In genomic region chr20:31842471-31843157, GRCh38 we compare ENCODE assay signal across 1 cellular context.
TF ChIP-seq lines count a peak whose summit lies in the region.

No MANE protein-coding gene starts in this region.

TF ChIP-seq in GM12878, 131 proteins besides CTCF, POLR2A, EP300 and RAD21:
- peak; percentile 82 for TF ChIP-seq MEF2B (IDR thresholded peaks at IDR 0.05; ENCODE audit: partially characterized antibody, poor library complexity, severe bottlenecking)
- TF ChIP-seq, protein P1, sequence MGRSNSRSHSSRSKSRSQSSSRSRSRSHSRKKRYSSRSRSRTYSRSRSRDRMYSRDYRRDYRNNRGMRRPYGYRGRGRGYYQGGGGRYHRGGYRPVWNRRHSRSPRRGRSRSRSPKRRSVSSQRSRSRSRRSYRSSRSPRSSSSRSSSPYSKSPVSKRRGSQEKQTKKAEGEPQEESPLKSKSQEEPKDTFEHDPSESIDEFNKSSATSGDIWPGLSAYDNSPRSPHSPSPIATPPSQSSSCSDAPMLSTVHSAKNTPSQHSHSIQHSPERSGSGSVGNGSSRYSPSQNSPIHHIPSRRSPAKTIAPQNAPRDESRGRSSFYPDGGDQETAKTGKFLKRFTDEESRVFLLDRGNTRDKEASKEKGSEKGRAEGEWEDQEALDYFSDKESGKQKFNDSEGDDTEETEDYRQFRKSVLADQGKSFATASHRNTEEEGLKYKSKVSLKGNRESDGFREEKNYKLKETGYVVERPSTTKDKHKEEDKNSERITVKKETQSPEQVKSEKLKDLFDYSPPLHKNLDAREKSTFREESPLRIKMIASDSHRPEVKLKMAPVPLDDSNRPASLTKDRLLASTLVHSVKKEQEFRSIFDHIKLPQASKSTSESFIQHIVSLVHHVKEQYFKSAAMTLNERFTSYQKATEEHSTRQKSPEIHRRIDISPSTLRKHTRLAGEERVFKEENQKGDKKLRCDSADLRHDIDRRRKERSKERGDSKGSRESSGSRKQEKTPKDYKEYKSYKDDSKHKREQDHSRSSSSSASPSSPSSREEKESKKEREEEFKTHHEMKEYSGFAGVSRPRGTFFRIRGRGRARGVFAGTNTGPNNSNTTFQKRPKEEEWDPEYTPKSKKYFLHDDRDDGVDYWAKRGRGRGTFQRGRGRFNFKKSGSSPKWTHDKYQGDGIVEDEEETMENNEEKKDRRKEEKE (IDR thresholded peaks at IDR 0.05), result no peak
- 0 out of 2 replicates have a peak, but pooled peaks have one; percentile 18 for TF ChIP-seq DPF2 (IDR thresholded peaks at IDR 0.05)
